Comparison of ENCODE assay signal across 19 cellular contexts in the genomic region with DNA sequence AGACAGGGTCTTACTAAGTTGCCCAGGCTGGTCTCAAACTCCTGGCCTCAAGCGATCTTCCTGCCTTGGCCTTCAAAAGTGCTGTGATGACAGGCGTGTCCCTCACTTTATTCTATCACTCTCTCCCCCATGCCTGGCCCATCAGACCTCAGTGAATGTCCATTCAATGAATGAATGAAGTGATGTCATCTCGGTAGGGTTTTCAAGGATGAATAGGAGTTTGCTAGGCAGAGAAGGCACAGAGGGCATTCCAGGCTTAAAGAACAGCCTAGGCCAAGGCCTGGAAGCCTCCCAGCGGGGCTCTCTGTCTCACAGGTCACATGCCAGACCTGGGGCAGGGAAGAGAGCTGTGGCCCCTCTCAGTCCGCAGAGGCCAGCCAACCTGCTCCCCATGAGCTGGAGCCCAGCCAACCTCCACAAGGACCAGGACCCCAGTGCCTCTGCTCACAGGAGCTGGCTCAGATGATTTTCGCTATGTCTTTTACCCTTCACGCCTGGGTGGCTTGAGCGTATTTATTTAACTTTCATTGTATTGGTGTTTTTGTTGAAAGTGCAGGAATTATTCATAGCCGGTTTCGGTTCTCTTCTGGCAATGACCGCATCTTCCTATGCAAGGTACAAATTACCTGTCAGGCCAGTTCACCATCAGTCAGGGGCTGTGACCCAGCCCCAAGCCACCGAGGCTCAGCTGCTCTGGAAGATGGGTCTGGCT. TPM values are rescaled to one million over a fixed set of nuclear protein-coding genes. Genes with fewer than 3 reads are reported as not detected.
DNase-seq lines count a peak whose midpoint lies in the region; ATAC-seq and TF ChIP-seq lines count a peak whose summit lies in the region.
"Had no signal": no experiment of that assay in that cellular context is flagged by ENCODE, and none has a peak within 500 bp of the region (broad histone marks: within the 10 kb centered on the region; RNA-seq: fewer than 3 reads in every experiment).

No MANE protein-coding gene starts in this region.

- H3K9ac ChIP-seq in neural progenitor cell, result no peak overlapping the region

- no peak for DNase-seq in neural progenitor cell (ENCODE audit: low spot score)
- DNase-seq in iPS-NIHi7 (ENCODE audit: extremely low spot score), result no peak
- DNase-seq in endothelial cell (ENCODE audit: low spot score), result no peak
- no peak for DNase-seq in activated naive CD4-positive, alpha-beta T cell treated with anti-CD3 and anti-CD28 coated beads, Interleukin-2, amount 10 ng/mL, durations not matched to agents 7 days and 5 days
- DNase-seq: activated CD4-positive, alpha-beta T cell treated with anti-CD3 and anti-CD28 coated beads for 4 hours; activated CD8-positive, alpha-beta memory T cell treated with anti-CD3 and anti-CD28 coated beads, Interleukin-2, amount 50 U/mL, for 48 hours; aorta; foreskin keratinocyte; Kasumi-1; left ventricle myocardium inferior; NCI-H1417; NCI-H2227 treated with DMSO at 0.1 percent for 48 hours; posterior cingulate gyrus; SHP77 treated with DMSO at 0.1 percent for 48 hours; T1000 had no signal

- H3K4me1 Mint-ChIP-seq in neural progenitor cell (peaks cover 52% of the 10 kb centered on the region), endothelial cell (ENCODE audit: unreplicated experiment) (peaks cover 6% of the 10 kb centered on the region)
- H3K4me1 Mint-ChIP-seq in activated naive CD4-positive, alpha-beta T cell treated with anti-CD3 and anti-CD28 coated beads, Interleukin-2, amount 10 ng/mL, durations not matched to agents 7 days and 5 days, result no peaks in the 10 kb centered on the region

- H3K36me3 ChIP-seq in neural progenitor cell, result no peaks in the 10 kb centered on the region

- peaks cover 23% of the 10 kb centered on the region for H3K27me3 ChIP-seq in neural progenitor cell
- H3K27me3 ChIP-seq: foreskin keratinocyte had no signal

- H3K27ac Mint-ChIP-seq in neural progenitor cell (peak overlapping the region; percentile 34), endothelial cell (ENCODE audit: unreplicated experiment) (no peak overlapping the region)
- H3K27ac Mint-ChIP-seq in activated naive CD4-positive, alpha-beta T cell treated with anti-CD3 and anti-CD28 coated beads, Interleukin-2, amount 10 ng/mL, durations not matched to agents 7 days and 5 days, result no peak overlapping the region

- H3F3A ChIP-seq in neural progenitor cell (ENCODE audit: low read depth), result no peaks in the 10 kb centered on the region

- H2AFZ ChIP-seq in neural progenitor cell (replicated peaks), result no peak overlapping the region

- H3K4me3 ChIP-seq in neural progenitor cell, result no peak overlapping the region
- H3K4me3 ChIP-seq: left ventricle myocardium inferior, skin epidermis had no signal

- no peak overlapping the region for H3K27ac ChIP-seq in neural progenitor cell
- H3K27ac ChIP-seq: foreskin keratinocyte, left ventricle myocardium inferior, skin epidermis had no signal

- no peaks in the 10 kb centered on the region for H3K4me1 ChIP-seq in neural progenitor cell
- H3K4me1 ChIP-seq: foreskin keratinocyte had no signal

- ATAC-seq in GM18505 (IDR thresholded peaks at IDR 0.05; ENCODE audit: unreplicated experiment) (peak; percentile 67), GM19468 (IDR thresholded peaks at IDR 0.05; ENCODE audit: extremely low read depth, unreplicated experiment) (peak; percentile 51), HG03571 (IDR thresholded peaks at IDR 0.05; ENCODE audit: unreplicated experiment) (peak; percentile 55)
- ATAC-seq: foreskin keratinocyte had no signal

- peaks cover 20% of the 10 kb centered on the region for H3K36me3 Mint-ChIP-seq in neural progenitor cell
- H3K36me3 Mint-ChIP-seq in endothelial cell (ENCODE audit: low read depth, unreplicated experiment), result peaks cover 28% of the 10 kb centered on the region
- peaks cover 5% of the 10 kb centered on the region for H3K36me3 Mint-ChIP-seq in activated naive CD4-positive, alpha-beta T cell treated with anti-CD3 and anti-CD28 coated beads, Interleukin-2, amount 10 ng/mL, durations not matched to agents 7 days and 5 days

- CTCF ChIA-PET in activated naive CD4-positive, alpha-beta T cell treated with anti-CD3 and anti-CD28 coated beads, Interleukin-2, amount 10 ng/mL, durations not matched to agents 7 days and 5 days (lab: Charles Lee), result no interaction called here

- no peak for TF ChIP-seq POLR2A in GM18505 (IDR thresholded peaks at IDR 0.05; ENCODE audit: borderline replicate concordance, extremely low read depth, insufficient read depth, insufficient read length)

- H3K4me2 ChIP-seq in neural progenitor cell, result no peak overlapping the region

- H3K9me3 Mint-ChIP-seq in neural progenitor cell (peaks cover 12% of the 10 kb centered on the region), endothelial cell (ENCODE audit: unreplicated experiment) (no peaks in the 10 kb centered on the region)
- peaks cover 8% of the 10 kb centered on the region for H3K9me3 Mint-ChIP-seq in activated naive CD4-positive, alpha-beta T cell treated with anti-CD3 and anti-CD28 coated beads, Interleukin-2, amount 10 ng/mL, durations not matched to agents 7 days and 5 days

- TF ChIP-seq CTCF in neural progenitor cell (IDR thresholded peaks at IDR 0.05) (no peak), endothelial cell (IDR thresholded peaks at IDR 0.05; ENCODE audit: unreplicated experiment) (no peak)

- H3K27me3 Mint-ChIP-seq in neural progenitor cell (ENCODE audit: insufficient read depth, low read depth), result peaks cover 12% of the 10 kb centered on the region
- H3K27me3 Mint-ChIP-seq in endothelial cell (ENCODE audit: unreplicated experiment), result peaks cover 8% of the 10 kb centered on the region
- H3K27me3 Mint-ChIP-seq in activated naive CD4-positive, alpha-beta T cell treated with anti-CD3 and anti-CD28 coated beads, Interleukin-2, amount 10 ng/mL, durations not matched to agents 7 days and 5 days, result peaks cover 51% of the 10 kb centered on the region

- H3K79me2 ChIP-seq in neural progenitor cell (ENCODE audit: low read depth), result no peaks in the 10 kb centered on the region

- no peaks in the 10 kb centered on the region for H3K9me3 ChIP-seq in neural progenitor cell (ENCODE audit: low read depth)

- H3K4me3 Mint-ChIP-seq in neural progenitor cell (no peak overlapping the region), endothelial cell (ENCODE audit: unreplicated experiment) (no peak overlapping the region)
- H3K4me3 Mint-ChIP-seq in activated naive CD4-positive, alpha-beta T cell treated with anti-CD3 and anti-CD28 coated beads, Interleukin-2, amount 10 ng/mL, durations not matched to agents 7 days and 5 days, result no peak overlapping the region

- peaks cover 34% of the 10 kb centered on the region for H4K20me1 ChIP-seq in neural progenitor cell (ENCODE audit: low read depth)

RNA-seq across cellular contexts. Expression of gene TNRC18, which starts 11.8 kb away (rescaled TPM):
- total RNA-seq in neural progenitor cell (ENCODE audit: low replicate concordance), result 16.1 and 27.2 TPM in 2 replicates
- total RNA-seq in endothelial cell (ENCODE audit: unreplicated experiment), result 91.8 TPM
